In the genomic region with DNA sequence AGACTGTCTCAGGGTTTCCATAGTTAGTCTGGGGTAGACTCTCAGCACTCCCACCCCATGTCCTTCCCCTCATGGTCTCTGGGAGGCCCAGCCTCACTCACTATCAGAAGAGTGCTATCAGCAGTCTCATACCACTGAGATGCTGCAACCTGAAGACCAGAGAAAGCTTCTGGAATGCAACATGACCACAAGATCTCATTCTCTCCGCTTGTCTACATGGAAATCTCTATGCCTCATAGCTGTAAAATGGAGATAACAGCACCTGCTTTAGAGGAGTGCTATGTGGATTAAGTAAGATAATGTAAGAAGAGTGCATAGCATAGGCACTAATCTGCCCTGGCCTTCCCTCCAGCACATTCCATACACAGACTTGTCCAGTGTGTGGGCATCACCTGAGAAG, we compare ENCODE assay signal across 1 cellular context.
TF ChIP-seq lines count a peak whose summit lies in the region.

No MANE protein-coding gene starts in this region.

TF ChIP-seq in K562, 482 proteins besides CTCF, POLR2A, EP300 and RAD21 (continued from another document and continues in another):
- TF ChIP-seq, protein P1, sequence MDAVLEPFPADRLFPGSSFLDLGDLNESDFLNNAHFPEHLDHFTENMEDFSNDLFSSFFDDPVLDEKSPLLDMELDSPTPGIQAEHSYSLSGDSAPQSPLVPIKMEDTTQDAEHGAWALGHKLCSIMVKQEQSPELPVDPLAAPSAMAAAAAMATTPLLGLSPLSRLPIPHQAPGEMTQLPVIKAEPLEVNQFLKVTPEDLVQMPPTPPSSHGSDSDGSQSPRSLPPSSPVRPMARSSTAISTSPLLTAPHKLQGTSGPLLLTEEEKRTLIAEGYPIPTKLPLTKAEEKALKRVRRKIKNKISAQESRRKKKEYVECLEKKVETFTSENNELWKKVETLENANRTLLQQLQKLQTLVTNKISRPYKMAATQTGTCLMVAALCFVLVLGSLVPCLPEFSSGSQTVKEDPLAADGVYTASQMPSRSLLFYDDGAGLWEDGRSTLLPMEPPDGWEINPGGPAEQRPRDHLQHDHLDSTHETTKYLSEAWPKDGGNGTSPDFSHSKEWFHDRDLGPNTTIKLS (IDR thresholded peaks at IDR 0.05; ENCODE audit: borderline replicate concordance, low read depth) = no peak
- TF ChIP-seq NFATC3 (IDR thresholded peaks at IDR 0.05) = no peak
- TF ChIP-seq TCF3 (CRISPR knock-in tag; IDR thresholded peaks at IDR 0.05) = peak; percentile 91
- no peak for TF ChIP-seq MCM2 (IDR thresholded peaks at IDR 0.05; ENCODE audit: low read depth)
- TF ChIP-seq, protein P2, sequence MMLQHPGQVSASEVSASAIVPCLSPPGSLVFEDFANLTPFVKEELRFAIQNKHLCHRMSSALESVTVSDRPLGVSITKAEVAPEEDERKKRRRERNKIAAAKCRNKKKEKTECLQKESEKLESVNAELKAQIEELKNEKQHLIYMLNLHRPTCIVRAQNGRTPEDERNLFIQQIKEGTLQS (IDR thresholded peaks at IDR 0.05) = peak; percentile 42; the same call in 1 of the 2 replicates
- TF ChIP-seq, protein P2 (CRISPR knock-in tag; conservative IDR thresholded peaks at IDR 0.05) = no peak
- no peak for TF ChIP-seq HDGF (IDR thresholded peaks at IDR 0.05)
- peak; percentile 49 for TF ChIP-seq HDAC3 (IDR thresholded peaks at IDR 0.05; ENCODE audit: borderline replicate concordance, partially characterized antibody)
- peak; percentile 33; the same call in 1 of the 2 replicates for TF ChIP-seq TEAD2 (tag; IDR thresholded peaks at IDR 0.05)
- no peak for TF ChIP-seq KAT8 (IDR thresholded peaks at IDR 0.05; ENCODE audit: low read depth)
- TF ChIP-seq TFAM (CRISPR knock-in tag; conservative IDR thresholded peaks at IDR 0.05) = no peak
- peak; percentile 98 for TF ChIP-seq ZEB2 (IDR thresholded peaks at IDR 0.05)
- no peak for TF ChIP-seq CCAR2 (IDR thresholded peaks at IDR 0.05; ENCODE audit: low read depth, low read length)
- TF ChIP-seq JUND (IDR thresholded peaks at IDR 0.05; ENCODE audit: borderline replicate concordance, low read depth, low read length) = peak; percentile 40; the same call in 1 of the 2 replicates
- TF ChIP-seq JUND (tag; IDR thresholded peaks at IDR 0.05; ENCODE audit: borderline replicate concordance, low read depth, low read length) = peak; percentile 49; the same call in 1 of the 3 replicates
- peak in 1 of 2 experiments; percentile 45; a peak in 2 of 4 replicates for TF ChIP-seq HDAC1 (IDR thresholded peaks at IDR 0.05)
- TF ChIP-seq NCOA4 (IDR thresholded peaks at IDR 0.05; ENCODE audit: partially characterized antibody) = no peak
- peak; percentile 97 for TF ChIP-seq ZNF232 (CRISPR knock-in tag; IDR thresholded peaks at IDR 0.05)
- TF ChIP-seq KLF6 (CRISPR knock-in tag; IDR thresholded peaks at IDR 0.05; ENCODE audit: borderline replicate concordance) = no peak
- peak; percentile 86 for TF ChIP-seq FOSL1 (tag; conservative IDR thresholded peaks at IDR 0.05)
- TF ChIP-seq, protein P3, sequence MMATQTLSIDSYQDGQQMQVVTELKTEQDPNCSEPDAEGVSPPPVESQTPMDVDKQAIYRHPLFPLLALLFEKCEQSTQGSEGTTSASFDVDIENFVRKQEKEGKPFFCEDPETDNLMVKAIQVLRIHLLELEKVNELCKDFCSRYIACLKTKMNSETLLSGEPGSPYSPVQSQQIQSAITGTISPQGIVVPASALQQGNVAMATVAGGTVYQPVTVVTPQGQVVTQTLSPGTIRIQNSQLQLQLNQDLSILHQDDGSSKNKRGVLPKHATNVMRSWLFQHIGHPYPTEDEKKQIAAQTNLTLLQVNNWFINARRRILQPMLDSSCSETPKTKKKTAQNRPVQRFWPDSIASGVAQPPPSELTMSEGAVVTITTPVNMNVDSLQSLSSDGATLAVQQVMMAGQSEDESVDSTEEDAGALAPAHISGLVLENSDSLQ (IDR thresholded peaks at IDR 0.05) = no peak
- TF ChIP-seq, protein P4, sequence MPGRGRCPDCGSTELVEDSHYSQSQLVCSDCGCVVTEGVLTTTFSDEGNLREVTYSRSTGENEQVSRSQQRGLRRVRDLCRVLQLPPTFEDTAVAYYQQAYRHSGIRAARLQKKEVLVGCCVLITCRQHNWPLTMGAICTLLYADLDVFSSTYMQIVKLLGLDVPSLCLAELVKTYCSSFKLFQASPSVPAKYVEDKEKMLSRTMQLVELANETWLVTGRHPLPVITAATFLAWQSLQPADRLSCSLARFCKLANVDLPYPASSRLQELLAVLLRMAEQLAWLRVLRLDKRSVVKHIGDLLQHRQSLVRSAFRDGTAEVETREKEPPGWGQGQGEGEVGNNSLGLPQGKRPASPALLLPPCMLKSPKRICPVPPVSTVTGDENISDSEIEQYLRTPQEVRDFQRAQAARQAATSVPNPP (IDR thresholded peaks at IDR 0.05; ENCODE audit: borderline replicate concordance, insufficient read depth, insufficient read length) = no peak
- no peak for TF ChIP-seq SAFB (IDR thresholded peaks at IDR 0.05; ENCODE audit: borderline replicate concordance, low read depth, low read length)
- no peak for TF ChIP-seq STAG1 (CRISPR knock-in tag; IDR thresholded peaks at IDR 0.05; ENCODE audit: borderline replicate concordance)
- TF ChIP-seq, protein P5, sequence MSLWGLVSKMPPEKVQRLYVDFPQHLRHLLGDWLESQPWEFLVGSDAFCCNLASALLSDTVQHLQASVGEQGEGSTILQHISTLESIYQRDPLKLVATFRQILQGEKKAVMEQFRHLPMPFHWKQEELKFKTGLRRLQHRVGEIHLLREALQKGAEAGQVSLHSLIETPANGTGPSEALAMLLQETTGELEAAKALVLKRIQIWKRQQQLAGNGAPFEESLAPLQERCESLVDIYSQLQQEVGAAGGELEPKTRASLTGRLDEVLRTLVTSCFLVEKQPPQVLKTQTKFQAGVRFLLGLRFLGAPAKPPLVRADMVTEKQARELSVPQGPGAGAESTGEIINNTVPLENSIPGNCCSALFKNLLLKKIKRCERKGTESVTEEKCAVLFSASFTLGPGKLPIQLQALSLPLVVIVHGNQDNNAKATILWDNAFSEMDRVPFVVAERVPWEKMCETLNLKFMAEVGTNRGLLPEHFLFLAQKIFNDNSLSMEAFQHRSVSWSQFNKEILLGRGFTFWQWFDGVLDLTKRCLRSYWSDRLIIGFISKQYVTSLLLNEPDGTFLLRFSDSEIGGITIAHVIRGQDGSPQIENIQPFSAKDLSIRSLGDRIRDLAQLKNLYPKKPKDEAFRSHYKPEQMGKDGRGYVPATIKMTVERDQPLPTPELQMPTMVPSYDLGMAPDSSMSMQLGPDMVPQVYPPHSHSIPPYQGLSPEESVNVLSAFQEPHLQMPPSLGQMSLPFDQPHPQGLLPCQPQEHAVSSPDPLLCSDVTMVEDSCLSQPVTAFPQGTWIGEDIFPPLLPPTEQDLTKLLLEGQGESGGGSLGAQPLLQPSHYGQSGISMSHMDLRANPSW (CRISPR knock-in tag; IDR thresholded peaks at IDR 0.05) = no peak
- TF ChIP-seq ZNF175 (CRISPR knock-in tag; IDR thresholded peaks at IDR 0.05; ENCODE audit: low read depth) = no peak
- TF ChIP-seq PHB (CRISPR knock-in tag; IDR thresholded peaks at IDR 0.05) = no peak
- TF ChIP-seq, protein P6, sequence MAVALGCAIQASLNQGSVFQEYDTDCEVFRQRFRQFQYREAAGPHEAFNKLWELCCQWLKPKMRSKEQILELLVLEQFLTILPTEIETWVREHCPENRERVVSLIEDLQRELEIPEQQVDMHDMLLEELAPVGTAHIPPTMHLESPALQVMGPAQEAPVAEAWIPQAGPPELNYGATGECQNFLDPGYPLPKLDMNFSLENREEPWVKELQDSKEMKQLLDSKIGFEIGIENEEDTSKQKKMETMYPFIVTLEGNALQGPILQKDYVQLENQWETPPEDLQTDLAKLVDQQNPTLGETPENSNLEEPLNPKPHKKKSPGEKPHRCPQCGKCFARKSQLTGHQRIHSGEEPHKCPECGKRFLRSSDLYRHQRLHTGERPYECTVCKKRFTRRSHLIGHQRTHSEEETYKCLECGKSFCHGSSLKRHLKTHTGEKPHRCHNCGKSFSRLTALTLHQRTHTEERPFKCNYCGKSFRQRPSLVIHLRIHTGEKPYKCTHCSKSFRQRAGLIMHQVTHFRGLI (CRISPR knock-in tag; IDR thresholded peaks at IDR 0.05) = no peak
- no peak for TF ChIP-seq HMG20A (CRISPR knock-in tag; conservative IDR thresholded peaks at IDR 0.05)
- TF ChIP-seq PRMT5 (CRISPR knock-in tag; IDR thresholded peaks at IDR 0.05) = no peak
- TF ChIP-seq, protein P7, sequence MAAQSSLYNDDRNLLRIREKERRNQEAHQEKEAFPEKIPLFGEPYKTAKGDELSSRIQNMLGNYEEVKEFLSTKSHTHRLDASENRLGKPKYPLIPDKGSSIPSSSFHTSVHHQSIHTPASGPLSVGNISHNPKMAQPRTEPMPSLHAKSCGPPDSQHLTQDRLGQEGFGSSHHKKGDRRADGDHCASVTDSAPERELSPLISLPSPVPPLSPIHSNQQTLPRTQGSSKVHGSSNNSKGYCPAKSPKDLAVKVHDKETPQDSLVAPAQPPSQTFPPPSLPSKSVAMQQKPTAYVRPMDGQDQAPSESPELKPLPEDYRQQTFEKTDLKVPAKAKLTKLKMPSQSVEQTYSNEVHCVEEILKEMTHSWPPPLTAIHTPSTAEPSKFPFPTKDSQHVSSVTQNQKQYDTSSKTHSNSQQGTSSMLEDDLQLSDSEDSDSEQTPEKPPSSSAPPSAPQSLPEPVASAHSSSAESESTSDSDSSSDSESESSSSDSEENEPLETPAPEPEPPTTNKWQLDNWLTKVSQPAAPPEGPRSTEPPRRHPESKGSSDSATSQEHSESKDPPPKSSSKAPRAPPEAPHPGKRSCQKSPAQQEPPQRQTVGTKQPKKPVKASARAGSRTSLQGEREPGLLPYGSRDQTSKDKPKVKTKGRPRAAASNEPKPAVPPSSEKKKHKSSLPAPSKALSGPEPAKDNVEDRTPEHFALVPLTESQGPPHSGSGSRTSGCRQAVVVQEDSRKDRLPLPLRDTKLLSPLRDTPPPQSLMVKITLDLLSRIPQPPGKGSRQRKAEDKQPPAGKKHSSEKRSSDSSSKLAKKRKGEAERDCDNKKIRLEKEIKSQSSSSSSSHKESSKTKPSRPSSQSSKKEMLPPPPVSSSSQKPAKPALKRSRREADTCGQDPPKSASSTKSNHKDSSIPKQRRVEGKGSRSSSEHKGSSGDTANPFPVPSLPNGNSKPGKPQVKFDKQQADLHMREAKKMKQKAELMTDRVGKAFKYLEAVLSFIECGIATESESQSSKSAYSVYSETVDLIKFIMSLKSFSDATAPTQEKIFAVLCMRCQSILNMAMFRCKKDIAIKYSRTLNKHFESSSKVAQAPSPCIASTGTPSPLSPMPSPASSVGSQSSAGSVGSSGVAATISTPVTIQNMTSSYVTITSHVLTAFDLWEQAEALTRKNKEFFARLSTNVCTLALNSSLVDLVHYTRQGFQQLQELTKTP (IDR thresholded peaks at IDR 0.05; ENCODE audit: low read depth in 1 of 2, partially characterized antibody in 2 of 2) = no peak
- no peak for TF ChIP-seq ZSCAN32 (CRISPR knock-in tag; IDR thresholded peaks at IDR 0.05)
- no peak for TF ChIP-seq EP400 (IDR thresholded peaks at IDR 0.05)
- TF ChIP-seq BHLHE40 (IDR thresholded peaks at IDR 0.05; ENCODE audit: low read length) = no peak
- no peak for TF ChIP-seq SIRT6 (IDR thresholded peaks at IDR 0.05; ENCODE audit: low read depth, low read length)
- TF ChIP-seq, protein P8, sequence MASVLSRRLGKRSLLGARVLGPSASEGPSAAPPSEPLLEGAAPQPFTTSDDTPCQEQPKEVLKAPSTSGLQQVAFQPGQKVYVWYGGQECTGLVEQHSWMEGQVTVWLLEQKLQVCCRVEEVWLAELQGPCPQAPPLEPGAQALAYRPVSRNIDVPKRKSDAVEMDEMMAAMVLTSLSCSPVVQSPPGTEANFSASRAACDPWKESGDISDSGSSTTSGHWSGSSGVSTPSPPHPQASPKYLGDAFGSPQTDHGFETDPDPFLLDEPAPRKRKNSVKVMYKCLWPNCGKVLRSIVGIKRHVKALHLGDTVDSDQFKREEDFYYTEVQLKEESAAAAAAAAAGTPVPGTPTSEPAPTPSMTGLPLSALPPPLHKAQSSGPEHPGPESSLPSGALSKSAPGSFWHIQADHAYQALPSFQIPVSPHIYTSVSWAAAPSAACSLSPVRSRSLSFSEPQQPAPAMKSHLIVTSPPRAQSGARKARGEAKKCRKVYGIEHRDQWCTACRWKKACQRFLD (CRISPR knock-in tag; IDR thresholded peaks at IDR 0.05) = peak; percentile 64; the same call in 1 of the 2 replicates
- TF ChIP-seq HOXB6 (CRISPR knock-in tag; IDR thresholded peaks at IDR 0.05; ENCODE audit: borderline replicate concordance) = no peak
- TF ChIP-seq GATA2 (CRISPR knock-in tag; IDR thresholded peaks at IDR 0.05) = peak; percentile 84
- TF ChIP-seq, protein P9, sequence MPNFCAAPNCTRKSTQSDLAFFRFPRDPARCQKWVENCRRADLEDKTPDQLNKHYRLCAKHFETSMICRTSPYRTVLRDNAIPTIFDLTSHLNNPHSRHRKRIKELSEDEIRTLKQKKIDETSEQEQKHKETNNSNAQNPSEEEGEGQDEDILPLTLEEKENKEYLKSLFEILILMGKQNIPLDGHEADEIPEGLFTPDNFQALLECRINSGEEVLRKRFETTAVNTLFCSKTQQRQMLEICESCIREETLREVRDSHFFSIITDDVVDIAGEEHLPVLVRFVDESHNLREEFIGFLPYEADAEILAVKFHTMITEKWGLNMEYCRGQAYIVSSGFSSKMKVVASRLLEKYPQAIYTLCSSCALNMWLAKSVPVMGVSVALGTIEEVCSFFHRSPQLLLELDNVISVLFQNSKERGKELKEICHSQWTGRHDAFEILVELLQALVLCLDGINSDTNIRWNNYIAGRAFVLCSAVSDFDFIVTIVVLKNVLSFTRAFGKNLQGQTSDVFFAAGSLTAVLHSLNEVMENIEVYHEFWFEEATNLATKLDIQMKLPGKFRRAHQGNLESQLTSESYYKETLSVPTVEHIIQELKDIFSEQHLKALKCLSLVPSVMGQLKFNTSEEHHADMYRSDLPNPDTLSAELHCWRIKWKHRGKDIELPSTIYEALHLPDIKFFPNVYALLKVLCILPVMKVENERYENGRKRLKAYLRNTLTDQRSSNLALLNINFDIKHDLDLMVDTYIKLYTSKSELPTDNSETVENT (CRISPR knock-in tag; IDR thresholded peaks at IDR 0.05) = no peak
- no peak for TF ChIP-seq ZNF311 (CRISPR knock-in tag; IDR thresholded peaks at IDR 0.05)
- no peak for TF ChIP-seq CSDE1 (IDR thresholded peaks at IDR 0.05)
- TF ChIP-seq CAMTA2 (CRISPR knock-in tag; conservative IDR thresholded peaks at IDR 0.05) = no peak
- peak; percentile 42; the same call in 1 of the 2 replicates for TF ChIP-seq MYC (IDR thresholded peaks at IDR 0.05; ENCODE audit: low read depth, low read length)
- TF ChIP-seq MYC (CRISPR knock-in tag; IDR thresholded peaks at IDR 0.05; ENCODE audit: borderline replicate concordance, low read depth) = no peak
- TF ChIP-seq, protein P10, sequence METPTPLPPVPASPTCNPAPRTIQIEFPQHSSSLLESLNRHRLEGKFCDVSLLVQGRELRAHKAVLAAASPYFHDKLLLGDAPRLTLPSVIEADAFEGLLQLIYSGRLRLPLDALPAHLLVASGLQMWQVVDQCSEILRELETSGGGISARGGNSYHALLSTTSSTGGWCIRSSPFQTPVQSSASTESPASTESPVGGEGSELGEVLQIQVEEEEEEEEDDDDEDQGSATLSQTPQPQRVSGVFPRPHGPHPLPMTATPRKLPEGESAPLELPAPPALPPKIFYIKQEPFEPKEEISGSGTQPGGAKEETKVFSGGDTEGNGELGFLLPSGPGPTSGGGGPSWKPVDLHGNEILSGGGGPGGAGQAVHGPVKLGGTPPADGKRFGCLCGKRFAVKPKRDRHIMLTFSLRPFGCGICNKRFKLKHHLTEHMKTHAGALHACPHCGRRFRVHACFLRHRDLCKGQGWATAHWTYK (CRISPR knock-in tag; IDR thresholded peaks at IDR 0.05) = no peak
- TF ChIP-seq CEBPG (CRISPR knock-in tag; IDR thresholded peaks at IDR 0.05) = no peak
- 0 out of 4 replicates have a peak, but pooled peaks of 1 of the 2 experiments have one; percentile 24 for TF ChIP-seq CEBPG (tag; conservative IDR thresholded peaks at IDR 0.05 in 1 of 2, IDR thresholded peaks at IDR 0.05 in 1 of 2)
- TF ChIP-seq CHCHD3 (CRISPR knock-in tag; IDR thresholded peaks at IDR 0.05) = no peak
